8 cellular contexts compared by ENCODE assay signal in the genomic region with DNA sequence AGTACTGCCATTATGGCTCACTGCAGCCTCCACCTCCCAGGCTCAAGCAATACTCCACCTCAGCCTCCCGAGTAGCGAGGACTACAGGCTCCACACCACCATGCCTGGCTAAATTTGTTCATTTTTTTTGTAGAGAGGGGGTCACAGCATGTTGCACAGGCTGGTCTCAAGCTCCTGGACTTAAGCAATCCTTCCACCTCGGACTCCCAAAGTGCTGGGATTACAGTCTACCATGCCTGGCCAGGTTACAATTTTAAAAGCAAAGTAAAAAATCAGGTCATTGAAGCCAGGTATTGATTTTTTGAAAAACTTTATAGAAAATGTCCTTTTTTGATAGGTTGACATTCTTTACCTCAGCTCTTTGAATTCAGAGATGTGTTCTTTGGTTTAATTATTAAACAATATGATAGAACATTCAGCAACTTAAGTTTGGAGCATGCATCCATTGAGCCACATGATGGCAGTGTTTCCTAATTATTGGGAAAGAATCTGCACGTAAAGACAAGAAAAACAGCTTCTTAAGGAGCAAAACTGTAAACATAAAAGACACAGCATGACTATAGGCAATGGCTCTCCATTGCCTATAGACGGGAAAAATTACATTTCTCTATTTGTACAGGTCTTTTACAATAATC. TPM values are rescaled to one million over a fixed set of nuclear protein-coding genes. Genes with fewer than 3 reads are reported as not detected.
DNase-seq lines count a peak whose midpoint lies in the region; ATAC-seq and TF ChIP-seq lines count a peak whose summit lies in the region.

No MANE protein-coding gene starts in this region.

- H3K36me3 Mint-ChIP-seq in CD14-positive monocyte = peaks cover 1 to 4% of the 10 kb centered on the region in 2 donors
- H3K36me3 Mint-ChIP-seq in activated naive CD8-positive, alpha-beta T cell treated with anti-CD3 and anti-CD28 coated beads for 36 hours = no peaks in the 10 kb centered on the region

- H3K79me2 ChIP-seq in parathyroid adenoma = no peaks in the 10 kb centered on the region

- peak overlapping the region in 2 of 7 donors; percentile 6 to 58 for H3K27ac Mint-ChIP-seq in CD14-positive monocyte
- no peak overlapping the region for H3K27ac Mint-ChIP-seq in activated naive CD8-positive, alpha-beta T cell treated with anti-CD3 and anti-CD28 coated beads for 36 hours

- H3K36me3 ChIP-seq in H7 (replicated peaks; ENCODE audit: control insufficient read depth, insufficient read depth, low read length) = no peaks in the 10 kb centered on the region
- H3K36me3 ChIP-seq in parathyroid adenoma (ENCODE audit: control insufficient read depth, insufficient read depth, low read length) = no peaks in the 10 kb centered on the region

- H2AFZ ChIP-seq in parathyroid adenoma = peak overlapping the region; percentile 97

- DNase-seq in CD14-positive monocyte (ENCODE audit: low spot score) = no peak
- peak; percentile 60 for DNase-seq in H7
- peak; percentile 77 for DNase-seq in NCI-H748 (lab: John Stamatoyannopoulos, UW; ENCODE audit: unreplicated experiment)
- DNase-seq in activated naive CD8-positive, alpha-beta T cell treated with anti-CD3 and anti-CD28 coated beads for 36 hours = peak; percentile 21
- peak; percentile 37 to 76 for DNase-seq in foreskin keratinocyte
- no peak for DNase-seq in ecto neural progenitor cell (ENCODE audit: low spot score)

- H3K27ac ChIP-seq in foreskin keratinocyte = peak overlapping the region; percentile 37
- peak overlapping the region; percentile 98 for H3K27ac ChIP-seq in parathyroid adenoma

- TF ChIP-seq CTCF in CD14-positive monocyte (IDR thresholded peaks at IDR 0.05) (peak; percentile 89), foreskin keratinocyte (conservative IDR thresholded peaks at IDR 0.05) (peak; percentile 97), parathyroid adenoma (IDR thresholded peaks at IDR 0.05) (peak; percentile 85)

- H3K27me3 Mint-ChIP-seq in CD14-positive monocyte (ENCODE audit: low read depth in 3 of 3) = peaks cover 41 to 56% (median 49%) of the 10 kb centered on the region in 3 donors
- H3K27me3 Mint-ChIP-seq in activated naive CD8-positive, alpha-beta T cell treated with anti-CD3 and anti-CD28 coated beads for 36 hours = no peaks in the 10 kb centered on the region

- ATAC-seq in foreskin keratinocyte (peak; percentile 42), GM21515 (IDR thresholded peaks at IDR 0.05; ENCODE audit: unreplicated experiment) (no peak)

- H3K9ac ChIP-seq in parathyroid adenoma = no peak overlapping the region

- no peaks in the 10 kb centered on the region for H3K9me3 ChIP-seq in parathyroid adenoma (ENCODE audit: control insufficient read depth, low read length)

- intact Hi-C loops in CD14-positive monocyte (cut with micrococcal nuclease) = loop anchor here (1.0 to 2.0 kb wide), 3 partner anchors 129 to 251 kb away; no protein-coding TSS in a partner anchor

- no peak overlapping the region for H3K4me3 ChIP-seq in H7 (ENCODE audit: insufficient read depth, low read depth, low read length)
- H3K4me3 ChIP-seq in parathyroid adenoma (ENCODE audit: low read depth, low read length) = peak overlapping the region; percentile 57

- H3K4me1 ChIP-seq in foreskin keratinocyte (peaks cover 5% of the 10 kb centered on the region), parathyroid adenoma (peaks cover 21% of the 10 kb centered on the region)

- H3K9me3 Mint-ChIP-seq in CD14-positive monocyte = peaks cover 0 to 11% (median 4%) of the 10 kb centered on the region in 7 donors
- H3K9me3 Mint-ChIP-seq in activated naive CD8-positive, alpha-beta T cell treated with anti-CD3 and anti-CD28 coated beads for 36 hours = no peaks in the 10 kb centered on the region

- peak overlapping the region in 1 of 2 donors; percentile 92 for H3K4me3 Mint-ChIP-seq in CD14-positive monocyte
- H3K4me3 Mint-ChIP-seq in activated naive CD8-positive, alpha-beta T cell treated with anti-CD3 and anti-CD28 coated beads for 36 hours = peak overlapping the region; percentile 73

- peaks cover 48% of the 10 kb centered on the region for H3K27me3 ChIP-seq in H7 (ENCODE audit: control insufficient read depth, insufficient read depth, low read length)
- peaks cover 22% of the 10 kb centered on the region for H3K27me3 ChIP-seq in foreskin keratinocyte
- H3K27me3 ChIP-seq in parathyroid adenoma (ENCODE audit: control insufficient read depth, insufficient read depth, low read length) = no peaks in the 10 kb centered on the region

- peak overlapping the region; percentile 78 for H3K4me2 ChIP-seq in parathyroid adenoma (ENCODE audit: low read length)

- peaks cover 34% of the 10 kb centered on the region for H3K4me1 Mint-ChIP-seq in CD14-positive monocyte
- H3K4me1 Mint-ChIP-seq in activated naive CD8-positive, alpha-beta T cell treated with anti-CD3 and anti-CD28 coated beads for 36 hours = peaks cover 23% of the 10 kb centered on the region

RNA-seq across cellular contexts. Expression of a gene that starts 1.7 kb away (rescaled TPM):
- not detected for polyA plus RNA-seq in CD14-positive monocyte
- 0.24 and 0.37 TPM in 2 replicates for total RNA-seq in H7 (2014; rRNA removed; shearing (Covaris generic))
- total RNA-seq in activated naive CD8-positive, alpha-beta T cell treated with anti-CD3 and anti-CD28 coated beads for 36 hours = 1 to 10 TPM; 1.5 to 1.8 TPM
- 0.21 and 0.24 TPM in 2 replicates for total RNA-seq in foreskin keratinocyte
- polyA plus RNA-seq in foreskin keratinocyte = 0.30 and 0.65 TPM in 2 replicates

RNA-seq across cellular contexts. Expression of a gene that starts 9.8 kb away (rescaled TPM):
- polyA plus RNA-seq in CD14-positive monocyte (1 to 10 TPM in 1 of 2 donors, under 1 TPM in 1; 0.93 to 2.2 TPM), foreskin keratinocyte (6.9 and 10.2 TPM in 2 replicates)
- total RNA-seq in H7 (2014; rRNA removed; shearing (Covaris generic)) = 0.37 and 0.48 TPM in 2 replicates
- 1 to 10 TPM; 5.2 to 6.2 TPM for total RNA-seq in activated naive CD8-positive, alpha-beta T cell treated with anti-CD3 and anti-CD28 coated beads for 36 hours
- 4.3 and 6.7 TPM in 2 replicates for total RNA-seq in foreskin keratinocyte

RNA-seq across cellular contexts. Expression of a gene that starts 22.8 kb away (rescaled TPM):
- polyA plus RNA-seq in CD14-positive monocyte = under 1 TPM in 1 of 2 donors, not detected in 1; 0.06 TPM
- 4.9 and 8.3 TPM in 2 replicates for total RNA-seq in H7 (2014; rRNA removed; shearing (Covaris generic))
- 1 to 10 TPM in 1 of 2 experiments, under 1 TPM in 1; 0.85 to 1.0 TPM for total RNA-seq in activated naive CD8-positive, alpha-beta T cell treated with anti-CD3 and anti-CD28 coated beads for 36 hours
- 0.07 and 0.10 TPM in 2 replicates for total RNA-seq in foreskin keratinocyte
- polyA plus RNA-seq in foreskin keratinocyte = 0.06 TPM in 2 replicates

RNA-seq across cellular contexts. Expression of a gene that starts 33.2 kb away (rescaled TPM):
- 1,000 to 10,000 TPM; 1,057 to 1,383 TPM for polyA plus RNA-seq in CD14-positive monocyte
- total RNA-seq in H7 (2014; rRNA removed; shearing (Covaris generic)) = 180 and 238 TPM in 2 replicates
- 10 to 100 TPM; 90.6 to 98.6 TPM for total RNA-seq in activated naive CD8-positive, alpha-beta T cell treated with anti-CD3 and anti-CD28 coated beads for 36 hours
- 152 and 162 TPM in 2 replicates for total RNA-seq in foreskin keratinocyte
- polyA plus RNA-seq in foreskin keratinocyte = 361 and 378 TPM in 2 replicates

RNA-seq across cellular contexts. Expression of a gene that starts 34.4 kb away (rescaled TPM):
- polyA plus RNA-seq in CD14-positive monocyte (10 to 100 TPM; 22.7 to 61.9 TPM), foreskin keratinocyte (not detected in 2 replicates)
- total RNA-seq in H7 (2014; rRNA removed; shearing (Covaris generic)) = not detected in 2 replicates
- not detected for total RNA-seq in activated naive CD8-positive, alpha-beta T cell treated with anti-CD3 and anti-CD28 coated beads for 36 hours
- total RNA-seq in foreskin keratinocyte = not detected in 2 replicates

Comparison
In these comparisons a context has a peak if more than half of its experiments do, and no peak if none do; other contexts are left out.
1. DNase-seq: peak in H7 (single experiment), NCI-H748 (single experiment), activated naive CD8-positive, alpha-beta T cell treated with anti-CD3 and anti-CD28 coated beads for 36 hours (single experiment) and foreskin keratinocyte (2 of 2); none in CD14-positive monocyte (single experiment) and ecto neural progenitor cell (single experiment).
2. Peak in every context shown above with its lines, with median percentiles within 50 percentile points of each other: CTCF ChIP-seq.